10 cellular contexts compared by ENCODE assay signal in genomic region chr19:2488405-2488941, GRCh38. TPM values are rescaled to one million over a fixed set of nuclear protein-coding genes. Genes with fewer than 3 reads are reported as not detected.
DNase-seq lines count a peak whose midpoint lies in the region; ATAC-seq, FAIRE-seq and TF ChIP-seq lines count a peak whose summit lies in the region.
"Had no signal": no experiment of that assay in that cellular context is flagged by ENCODE, and none has a peak within 500 bp of the region (broad histone marks: within the 10 kb centered on the region; RNA-seq: fewer than 3 reads in every experiment).

No MANE protein-coding gene starts in this region.

- H3K27me3 ChIP-seq in endothelial cell of umbilical vein (ENCODE audit: control insufficient read depth in 2 of 2, insufficient read depth in 2 of 2, low read length in 2 of 2) (no peaks in the 10 kb centered on the region), aorta (ENCODE audit: control insufficient read depth in 1 of 2, insufficient read depth in 2 of 2, low read length in 1 of 2) (no peaks in the 10 kb centered on the region)

- no peak for TF ChIP-seq POLR2A in endothelial cell of umbilical vein (IDR thresholded peaks at IDR 0.05; ENCODE audit: low read depth, low read length)

- H3K9me1 ChIP-seq in endothelial cell of umbilical vein (replicated peaks; ENCODE audit: control insufficient read depth, extremely low read depth, insufficient read depth, low read length): no peaks in the 10 kb centered on the region

- ATAC-seq in naive B cell (ENCODE audit: low read depth in 2 of 2) (no peak), aorta (ENCODE audit: low FRiP score) (peak; percentile 3)

- H3K4me1 ChIP-seq in endothelial cell of umbilical vein (ENCODE audit: control insufficient read depth, extremely low read depth, insufficient read depth, low read length): peaks cover 18% of the 10 kb centered on the region
- H3K4me1 ChIP-seq in aorta (ENCODE audit: control insufficient read depth in 1 of 2, insufficient read depth in 2 of 2, low read length in 2 of 2): no peaks in the 10 kb centered on the region

- CTCF ChIA-PET in endothelial cell of umbilical vein (lab: Charles Lee): no interaction called here

- peaks cover 0 to 9% of the 10 kb centered on the region in 2 donors for H3K36me3 Mint-ChIP-seq in naive B cell
- H3K36me3 Mint-ChIP-seq in activated T-helper 2 cell treated with anti-CD3 and anti-CD28 coated beads, Interferon-gamma antibody, Interleukin-2, Interleukin-4, amounts not matched to agents 10 μg/mL and 5 μg/mL and 100 μg/mL, durations not matched to agents 14 hours and 24 hours and 36 hours (ENCODE audit: low read depth): no peaks in the 10 kb centered on the region

- DNase-seq in stimulated activated CD4-positive, alpha-beta T cell treated with anti-CD3 and anti-CD28 coated beads, Interleukin-15, amount 100 ng/mL, for 24 hours: peak; percentile 23
- DNase-seq in stimulated activated CD4-positive, alpha-beta T cell treated with anti-CD3 and anti-CD28 coated beads, Interleukin-2, amount 100 ng/mL, for 24 hours: no peak
- DNase-seq in endothelial cell of umbilical vein (ENCODE audit: low read depth, low spot score) (no peak), naive B cell (no peak), aorta (no peak), CD1c-positive myeloid dendritic cell (ENCODE audit: extremely low spot score) (no peak), SW480 (ENCODE audit: low spot score) (no peak)
- DNase-seq in activated T-helper 2 cell treated with anti-CD3 and anti-CD28 coated beads, Interferon-gamma antibody, Interleukin-2, Interleukin-4, amounts not matched to agents 10 μg/mL and 5 μg/mL and 100 μg/mL, durations not matched to agents 14 hours and 24 hours and 36 hours (ENCODE audit: low spot score): no peak
- DNase-seq: NCI-H187 treated with DMSO at 0.1 percent for 48 hours had no signal

- H3K27ac ChIP-seq in endothelial cell of umbilical vein (ENCODE audit: insufficient read depth, low read depth, low read length): peak overlapping the region; percentile 19
- H3K27ac ChIP-seq in aorta (ENCODE audit: low read depth in 1 of 2, low read length in 2 of 2): peak overlapping the region in 1 of 2 donors; percentile 7

- H3K4me1 Mint-ChIP-seq in naive B cell: peaks cover 48 to 60% (median 52%) of the 10 kb centered on the region in 3 donors
- peaks cover 11% of the 10 kb centered on the region for H3K4me1 Mint-ChIP-seq in activated T-helper 2 cell treated with anti-CD3 and anti-CD28 coated beads, Interferon-gamma antibody, Interleukin-2, Interleukin-4, amounts not matched to agents 10 μg/mL and 5 μg/mL and 100 μg/mL, durations not matched to agents 14 hours and 24 hours and 36 hours (ENCODE audit: low read depth)

- H3K9me3 Mint-ChIP-seq in naive B cell: peaks cover 4 to 9% (median 6%) of the 10 kb centered on the region in 7 donors
- peaks cover 5% of the 10 kb centered on the region for H3K9me3 Mint-ChIP-seq in activated T-helper 2 cell treated with anti-CD3 and anti-CD28 coated beads, Interferon-gamma antibody, Interleukin-2, Interleukin-4, amounts not matched to agents 10 μg/mL and 5 μg/mL and 100 μg/mL, durations not matched to agents 14 hours and 24 hours and 36 hours

- H3K4me2 ChIP-seq in endothelial cell of umbilical vein (ENCODE audit: insufficient read depth, low read length): peak overlapping the region; percentile 47

- H3K4me3 ChIP-seq in endothelial cell of umbilical vein (replicated peaks in 1 of 3; ENCODE audit: insufficient read depth in 1 of 3, low read depth in 1 of 3, low read length in 3 of 3): peak overlapping the region in 2 of 3 experiments; percentile 15 to 25
- H3K4me3 ChIP-seq in aorta (ENCODE audit: low read length in 2 of 2): peak overlapping the region; percentile 36 to 46

- H3K36me3 ChIP-seq in endothelial cell of umbilical vein (ENCODE audit: control insufficient read depth in 2 of 2, extremely low read depth in 1 of 2, insufficient read depth in 2 of 2, low read length in 2 of 2): no peaks in the 10 kb centered on the region
- no peaks in the 10 kb centered on the region for H3K36me3 ChIP-seq in aorta (ENCODE audit: control insufficient read depth in 1 of 2, insufficient read depth in 2 of 2, low read length in 1 of 2)

- intact Hi-C loops in endothelial cell of umbilical vein (cut with micrococcal nuclease) (no loop called here), aorta (cut with DNase I) (no loop called here)
- intact Hi-C loops in activated T-helper 2 cell treated with anti-CD3 and anti-CD28 coated beads, Interferon-gamma antibody, Interleukin-2, Interleukin-4, amounts not matched to agents 10 μg/mL and 5 μg/mL and 100 μg/mL, durations not matched to agents 14 hours and 24 hours and 36 hours (cut with micrococcal nuclease): no loop called here

- peak overlapping the region; percentile 69 for H2AFZ ChIP-seq in endothelial cell of umbilical vein (ENCODE audit: low read depth, low read length)

- BruUV-seq in endothelial cell of umbilical vein (replicated peaks; lab: Mats Ljungman, UMichigan): no TSS peak

- H3K9me3 ChIP-seq in endothelial cell of umbilical vein (replicated peaks; ENCODE audit: control insufficient read depth, insufficient read depth, low read length): no peaks in the 10 kb centered on the region
- H3K9me3 ChIP-seq in aorta (ENCODE audit: control insufficient read depth, low read length): no peaks in the 10 kb centered on the region

- peak overlapping the region; percentile 25 to 67 (median 46) for H3K4me3 Mint-ChIP-seq in naive B cell
- no peak overlapping the region for H3K4me3 Mint-ChIP-seq in activated T-helper 2 cell treated with anti-CD3 and anti-CD28 coated beads, Interferon-gamma antibody, Interleukin-2, Interleukin-4, amounts not matched to agents 10 μg/mL and 5 μg/mL and 100 μg/mL, durations not matched to agents 14 hours and 24 hours and 36 hours (ENCODE audit: low read depth)

- POLR2A ChIA-PET in endothelial cell of umbilical vein (lab: Charles Lee): interaction anchor here (2.3 kb wide), 1 partner anchor 12 kb away, joined by 11 read pairs; the partner anchor contains the start of gene GADD45B

- no peaks in the 10 kb centered on the region for H3K79me2 ChIP-seq in endothelial cell of umbilical vein (ENCODE audit: control insufficient read depth, insufficient read depth, low read length)

- peak overlapping the region; percentile 74 for H3K9ac ChIP-seq in endothelial cell of umbilical vein (replicated peaks; ENCODE audit: extremely low read depth, insufficient read depth, low read length)

- dilution Hi-C loops in endothelial cell of umbilical vein (cut with MboI; ENCODE audit: extremely low pct_ligation_motif_present, low sequenced_read_pairs): no loop called here

- H3K27me3 Mint-ChIP-seq in naive B cell: peaks cover 14 to 46% (median 17%) of the 10 kb centered on the region in 3 donors
- H3K27me3 Mint-ChIP-seq in activated T-helper 2 cell treated with anti-CD3 and anti-CD28 coated beads, Interferon-gamma antibody, Interleukin-2, Interleukin-4, amounts not matched to agents 10 μg/mL and 5 μg/mL and 100 μg/mL, durations not matched to agents 14 hours and 24 hours and 36 hours (ENCODE audit: low read depth): peaks cover 57% of the 10 kb centered on the region

- peak overlapping the region in 1 of 6 donors; percentile 83 for H3K27ac Mint-ChIP-seq in naive B cell
- no peak overlapping the region for H3K27ac Mint-ChIP-seq in activated T-helper 2 cell treated with anti-CD3 and anti-CD28 coated beads, Interferon-gamma antibody, Interleukin-2, Interleukin-4, amounts not matched to agents 10 μg/mL and 5 μg/mL and 100 μg/mL, durations not matched to agents 14 hours and 24 hours and 36 hours

- no peaks in the 10 kb centered on the region for H4K20me1 ChIP-seq in endothelial cell of umbilical vein (replicated peaks; ENCODE audit: control insufficient read depth, extremely low read depth, insufficient read depth, low read length)

- WGBS in aorta, 2 donors: 12 to 13% methylated on average over 28 to 32 of the region's 32 CpGs

- no peak for TF ChIP-seq CTCF in endothelial cell of umbilical vein (IDR thresholded peaks at IDR 0.05; ENCODE audit: extremely low read depth in 1 of 2, insufficient read depth in 1 of 2, low read depth in 1 of 2, low read length in 2 of 2)

- no peak for FAIRE-seq in endothelial cell of umbilical vein (lab: Jason Lieb, UNC)
- FAIRE-seq: D721Med had no signal

TF ChIP-seq in endothelial cell of umbilical vein, 7 proteins besides CTCF, POLR2A, EP300 and RAD21 (continues in another document):
- TF ChIP-seq MYC (IDR thresholded peaks at IDR 0.05; ENCODE audit: low read depth, low read length) (no peak), GATA2 (IDR thresholded peaks at IDR 0.05; ENCODE audit: insufficient read depth, insufficient read length, low read depth, low read length) (no peak)

RNA-seq across cellular contexts. Expression of gene GADD45B, which starts 12.5 kb away (rescaled TPM):
- 61.3 and 75.9 TPM in 2 replicates for total RNA-seq in endothelial cell of umbilical vein
- 249 and 267 TPM in 2 replicates for polyA plus RNA-seq in endothelial cell of umbilical vein
- 162 and 222 TPM in 2 replicates for polyA plus RNA-seq in endothelial cell of umbilical vein (2011; cell fraction: cytosol; rRNA removed)
- polyA plus RNA-seq in endothelial cell of umbilical vein (2011; cell fraction: nucleus; rRNA removed): 291 and 446 TPM in 2 replicates
- 38.1 and 69.3 TPM in 2 replicates for polyA plus RNA-seq in endothelial cell of umbilical vein (2012)
- polyA minus RNA-seq in endothelial cell of umbilical vein: 101 and 128 TPM in 2 replicates
- polyA minus RNA-seq in endothelial cell of umbilical vein (2011; cell fraction: cytosol; rRNA and poly(A)+ RNA removed): 61.3 TPM
- 110 and 238 TPM in 2 replicates for polyA minus RNA-seq in endothelial cell of umbilical vein (2011; cell fraction: nucleus; rRNA and poly(A)+ RNA removed)
- polyA plus RNA-seq in naive B cell (ENCODE audit: low read depth in 6 of 6): 100 to 1,000 TPM in 3 of 6 donors, 10 to 100 TPM in 3; 40.2 to 177 (median 125) TPM
- 100 to 1,000 TPM in 1 of 2 donors, 10 to 100 TPM in 1; 99.5 to 185 TPM for total RNA-seq in aorta
- 100 to 1,000 TPM; 127 to 262 TPM for polyA plus RNA-seq in aorta
- total RNA-seq in activated T-helper 2 cell treated with anti-CD3 and anti-CD28 coated beads, Interferon-gamma antibody, Interleukin-2, Interleukin-4, amounts not matched to agents 10 μg/mL and 5 μg/mL and 100 μg/mL, durations not matched to agents 14 hours and 24 hours and 36 hours: 90.7 and 95.2 TPM in 2 replicates

RNA-seq across cellular contexts. Expression of gene LMNB2, which starts 31.7 kb away (rescaled TPM):
- total RNA-seq in endothelial cell of umbilical vein (147 and 153 TPM in 2 replicates), aorta (10 to 100 TPM; 18.0 to 19.7 TPM)
- polyA plus RNA-seq in endothelial cell of umbilical vein (176 and 203 TPM in 2 replicates), naive B cell (ENCODE audit: low read depth in 6 of 6) (1 to 10 TPM; 3.2 to 5.4 (median 4.5) TPM), aorta (1 to 10 TPM; 7.1 to 7.4 TPM)
- 120 and 155 TPM in 2 replicates for polyA plus RNA-seq in endothelial cell of umbilical vein (2011; cell fraction: cytosol; rRNA removed)
- 93.4 and 108 TPM in 2 replicates for polyA plus RNA-seq in endothelial cell of umbilical vein (2011; cell fraction: nucleus; rRNA removed)
- 104 and 106 TPM in 2 replicates for polyA plus RNA-seq in endothelial cell of umbilical vein (2012)
- 116 and 121 TPM in 2 replicates for polyA minus RNA-seq in endothelial cell of umbilical vein
- 46.2 TPM for polyA minus RNA-seq in endothelial cell of umbilical vein (2011; cell fraction: cytosol; rRNA and poly(A)+ RNA removed)
- polyA minus RNA-seq in endothelial cell of umbilical vein (2011; cell fraction: nucleus; rRNA and poly(A)+ RNA removed): 22.7 and 25.8 TPM in 2 replicates
- total RNA-seq in activated T-helper 2 cell treated with anti-CD3 and anti-CD28 coated beads, Interferon-gamma antibody, Interleukin-2, Interleukin-4, amounts not matched to agents 10 μg/mL and 5 μg/mL and 100 μg/mL, durations not matched to agents 14 hours and 24 hours and 36 hours: 111 and 115 TPM in 2 replicates
